19 cellular contexts compared by ENCODE assay signal in the genomic region with DNA sequence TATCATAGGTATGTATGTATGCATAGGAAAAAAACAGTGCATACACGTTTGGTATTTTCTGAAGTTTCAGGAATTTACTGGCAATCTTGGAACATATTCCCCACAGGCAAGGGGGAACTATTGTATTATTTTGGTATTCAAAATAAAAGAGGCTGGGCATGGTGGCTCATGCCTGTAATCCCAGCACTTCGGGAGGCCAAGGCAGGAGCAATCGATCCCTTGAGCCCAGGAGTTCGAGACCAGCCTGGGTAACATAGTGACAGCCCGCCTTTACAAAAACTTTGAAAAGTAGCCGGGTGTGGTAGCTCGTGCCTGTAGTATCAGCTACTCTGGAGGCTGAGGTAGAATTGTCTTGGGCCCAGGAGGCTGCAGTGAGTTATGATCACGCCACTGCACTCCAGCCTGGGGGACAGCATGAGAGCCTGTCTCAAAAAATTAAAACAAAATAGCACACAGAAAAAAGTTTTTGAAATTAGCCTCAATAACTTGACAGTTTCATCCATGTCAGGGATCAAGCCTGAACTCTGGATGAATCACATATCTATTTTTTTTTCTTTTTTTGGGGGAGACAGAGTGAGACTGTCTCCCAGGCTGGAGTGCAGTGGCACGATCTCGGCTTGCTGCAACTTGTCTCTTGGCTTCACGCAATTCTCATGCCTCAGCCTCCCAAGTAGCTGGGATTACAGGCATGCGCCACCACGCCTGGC. TPM values are rescaled to one million over a fixed set of nuclear protein-coding genes. Genes with fewer than 3 reads are reported as not detected.
A peak's percentile ranks its signal among the peaks of the same experiment; 100 is the strongest.
DNase-seq lines count a peak whose midpoint lies in the region; FAIRE-seq and TF ChIP-seq lines count a peak whose summit lies in the region.
"Had no signal": no experiment of that assay in that cellular context is flagged by ENCODE, and none has a peak within 500 bp of the region (broad histone marks: within the 10 kb centered on the region; RNA-seq: fewer than 3 reads in every experiment).

No MANE protein-coding gene starts in this region.

- CTCF ChIA-PET in activated naive CD4-positive, alpha-beta T cell treated with anti-CD3 and anti-CD28 coated beads for 36 hours (lab: Charles Lee): interaction anchor here (0.6 kb wide), 1 partner anchor 28 kb away, joined by 3 read pairs; no protein-coding TSS in a partner anchor

- peak overlapping the region; percentile 56 for H3K4me2 ChIP-seq in skeletal muscle satellite cell (ENCODE audit: low read length)

- no peaks in the 10 kb centered on the region for H3K36me3 ChIP-seq in SJCRH30
- H3K36me3 ChIP-seq in esophagus squamous epithelium: no peaks in the 10 kb centered on the region
- no peaks in the 10 kb centered on the region for H3K36me3 ChIP-seq in skeletal muscle satellite cell (ENCODE audit: insufficient read depth, low read length)
- H3K36me3 ChIP-seq: sigmoid colon had no signal

- WGBS in esophagus squamous epithelium, 2 donors: 45 to 57% methylated on average over 13 of the region's 13 CpGs

- intact Hi-C loops in esophagus squamous epithelium (cut with DNase I): no loop called here
- intact Hi-C loops in activated naive CD4-positive, alpha-beta T cell treated with anti-CD3 and anti-CD28 coated beads for 36 hours (cut with micrococcal nuclease): no loop called here

- peak overlapping the region; percentile 64 for H3K27ac Mint-ChIP-seq in HFFc6
- H3K27ac Mint-ChIP-seq in activated naive CD4-positive, alpha-beta T cell treated with anti-CD3 and anti-CD28 coated beads for 36 hours: no peak overlapping the region
- H3K27ac Mint-ChIP-seq: CD4-positive, alpha-beta T cell; IgD-negative memory B cell; memory B cell had no signal

- H3K36me3 Mint-ChIP-seq in HFFc6 (ENCODE audit: low read depth): peaks cover 4% of the 10 kb centered on the region
- no peaks in the 10 kb centered on the region for H3K36me3 Mint-ChIP-seq in activated naive CD4-positive, alpha-beta T cell treated with anti-CD3 and anti-CD28 coated beads for 36 hours (ENCODE audit: low read depth)
- H3K36me3 Mint-ChIP-seq: memory B cell had no signal

- peak overlapping the region; percentile 34 for H3K4me3 Mint-ChIP-seq in HFFc6
- H3K4me3 Mint-ChIP-seq in activated naive CD4-positive, alpha-beta T cell treated with anti-CD3 and anti-CD28 coated beads for 36 hours: no peak overlapping the region
- H3K4me3 Mint-ChIP-seq: CD4-positive, alpha-beta T cell; memory B cell; neural crest cell had no signal

- peaks cover 2% of the 10 kb centered on the region for H3K27me3 Mint-ChIP-seq in HFFc6 (ENCODE audit: insufficient read depth)
- peaks cover 8% of the 10 kb centered on the region for H3K27me3 Mint-ChIP-seq in activated naive CD4-positive, alpha-beta T cell treated with anti-CD3 and anti-CD28 coated beads for 36 hours (ENCODE audit: low read depth)

- TF ChIP-seq CTCF in HFFc6 (IDR thresholded peaks at IDR 0.05): no peak
- TF ChIP-seq CTCF in esophagus squamous epithelium (IDR thresholded peaks at IDR 0.05): no peak

- H3K9me3 Mint-ChIP-seq in HFFc6: peaks cover 4% of the 10 kb centered on the region; the same call in 1 of the 2 replicates
- H3K9me3 Mint-ChIP-seq in activated naive CD4-positive, alpha-beta T cell treated with anti-CD3 and anti-CD28 coated beads for 36 hours: peaks cover 3% of the 10 kb centered on the region
- H3K9me3 Mint-ChIP-seq: CD4-positive, alpha-beta T cell; neural crest cell had no signal

- FAIRE-seq in H54 (lab: Jason Lieb, UNC): no peak
- FAIRE-seq: frontal cortex had no signal

- H3K27me3 ChIP-seq in SJCRH30 (no peaks in the 10 kb centered on the region), esophagus squamous epithelium (peaks cover 0 to 3% (median 0%) of the 10 kb centered on the region in 4 donors), skeletal muscle satellite cell (ENCODE audit: control insufficient read depth, insufficient read depth, low read length) (no peaks in the 10 kb centered on the region)
- H3K27me3 ChIP-seq: sigmoid colon had no signal

- H3K9ac ChIP-seq in skeletal muscle satellite cell (ENCODE audit: low read depth, low read length): peak overlapping the region; percentile 36

- DNase-seq in HFFc6 (no peak), SJCRH30 (peak; percentile 20 to 28), esophagus squamous epithelium (lab: John Stamatoyannopoulos, UW) (no peak), SW 1271 (lab: John Stamatoyannopoulos, UW) (no peak), H54 (ENCODE audit: insufficient read length, low spot score) (no peak), NCI-H226 (no peak)
- no peak for DNase-seq in activated naive CD4-positive, alpha-beta T cell treated with anti-CD3 and anti-CD28 coated beads for 36 hours
- DNase-seq: activated naive CD4-positive, alpha-beta T cell; CD4-positive, alpha-beta T cell; DND-41; H7; NCI-H1436; sigmoid colon; stimulated activated naive CD4-positive, alpha-beta T cell had no signal

- H3K9me3 ChIP-seq in SJCRH30 (replicated peaks) (no peaks in the 10 kb centered on the region), esophagus squamous epithelium (no peaks in the 10 kb centered on the region), skeletal muscle satellite cell (replicated peaks; ENCODE audit: low read length) (no peaks in the 10 kb centered on the region)
- H3K9me3 ChIP-seq: sigmoid colon had no signal

- H3K4me1 ChIP-seq in SJCRH30 (peaks cover 17% of the 10 kb centered on the region), esophagus squamous epithelium (peaks cover 29 to 66% (median 29%) of the 10 kb centered on the region in 3 donors), skeletal muscle satellite cell (ENCODE audit: control insufficient read depth, insufficient read depth, low read length) (peaks cover 26% of the 10 kb centered on the region)

- peak overlapping the region; percentile 42; the same call in 1 of the 2 replicates for H3K27ac ChIP-seq in SJCRH30
- peak overlapping the region; percentile 10 to 74 (median 46) for H3K27ac ChIP-seq in esophagus squamous epithelium

- no peak overlapping the region for H3K4me3 ChIP-seq in SJCRH30
- H3K4me3 ChIP-seq in esophagus squamous epithelium: no peak overlapping the region
- H3K4me3 ChIP-seq in skeletal muscle satellite cell (ENCODE audit: low read length): no peak overlapping the region
- H3K4me3 ChIP-seq: sigmoid colon had no signal

- H3K4me1 Mint-ChIP-seq in HFFc6 (ENCODE audit: low read depth): peaks cover 45% of the 10 kb centered on the region
- peaks cover 2% of the 10 kb centered on the region for H3K4me1 Mint-ChIP-seq in activated naive CD4-positive, alpha-beta T cell treated with anti-CD3 and anti-CD28 coated beads for 36 hours (ENCODE audit: low read depth)
- H3K4me1 Mint-ChIP-seq: neural crest cell had no signal

- no peak for TF ChIP-seq POLR2A in esophagus squamous epithelium (IDR thresholded peaks at IDR 0.05)
- TF ChIP-seq POLR2A in H54 (IDR thresholded peaks at IDR 0.05; ENCODE audit: low read depth, low read length): no peak

RNA-seq across cellular contexts. Expression of gene HOMER3, which starts 29.1 kb away (rescaled TPM):
- total RNA-seq in HFFc6 (2021; fragmentation: NEBNext Ultra II Directional; extraction: Animal tissue kit (Norgen Biotek cat#: 25700)): 10 to 100 TPM; 68.1 to 89.1 (median 77.9) TPM
- total RNA-seq in SJCRH30 (2014; rRNA removed; shearing (Covaris generic)): 23.9 and 28.1 TPM in 2 replicates
- total RNA-seq in esophagus squamous epithelium: 10 to 100 TPM; 10.7 to 29.5 (median 18.6) TPM
- total RNA-seq in skeletal muscle satellite cell (2012; rRNA removed): 57.2 and 66.4 TPM in 2 replicates
- total RNA-seq in activated naive CD4-positive, alpha-beta T cell treated with anti-CD3 and anti-CD28 coated beads for 36 hours: not detected

RNA-seq across cellular contexts. Expression of gene DDX49, which starts 50.6 kb away (rescaled TPM):
- total RNA-seq in HFFc6 (2021; fragmentation: NEBNext Ultra II Directional; extraction: Animal tissue kit (Norgen Biotek cat#: 25700)): 10 to 100 TPM; 37.8 to 57.4 (median 44.0) TPM
- 41.8 and 42.9 TPM in 2 replicates for total RNA-seq in SJCRH30 (2014; rRNA removed; shearing (Covaris generic))
- total RNA-seq in esophagus squamous epithelium: 10 to 100 TPM; 47.0 to 80.7 (median 60.6) TPM
- total RNA-seq in skeletal muscle satellite cell (2012; rRNA removed): 70.2 and 74.5 TPM in 2 replicates
- 10 to 100 TPM; 48.3 to 50.1 TPM for total RNA-seq in activated naive CD4-positive, alpha-beta T cell treated with anti-CD3 and anti-CD28 coated beads for 36 hours

RNA-seq across cellular contexts. Expression of gene COPE, which starts 50.9 kb away (rescaled TPM):
- total RNA-seq in HFFc6 (2021; fragmentation: NEBNext Ultra II Directional; extraction: Animal tissue kit (Norgen Biotek cat#: 25700)): 100 to 1,000 TPM; 268 to 315 (median 286) TPM
- total RNA-seq in SJCRH30 (2014; rRNA removed; shearing (Covaris generic)): 120 and 134 TPM in 2 replicates
- total RNA-seq in esophagus squamous epithelium: 100 to 1,000 TPM; 170 to 245 (median 224) TPM
- 280 and 312 TPM in 2 replicates for total RNA-seq in skeletal muscle satellite cell (2012; rRNA removed)
- 100 to 1,000 TPM; 199 to 200 TPM for total RNA-seq in activated naive CD4-positive, alpha-beta T cell treated with anti-CD3 and anti-CD28 coated beads for 36 hours

Comparison
In these comparisons a context has a peak if more than half of its experiments do, and no peak if none do; other contexts are left out.
1. DNase-seq: peak in SJCRH30 (2 of 2); none in HFFc6 (single experiment), esophagus squamous epithelium (single experiment), SW 1271 (0 of 2), H54 (single experiment), NCI-H226 (single experiment) and activated naive CD4-positive, alpha-beta T cell treated with anti-CD3 and anti-CD28 coated beads for 36 hours (single experiment).
2. RNA of gene HOMER3, which starts 29.1 kb away (total RNA-seq): 68.1 to 89.1 TPM in HFFc6, 10.7 to 29.5 TPM in esophagus squamous epithelium and 23.9 to 28.1 TPM in SJCRH30; not detected in activated naive CD4-positive, alpha-beta T cell treated with anti-CD3 and anti-CD28 coated beads for 36 hours; every median in the first group is over 10 times any median in the second.